20 cellular contexts compared by ENCODE assay signal in genomic region chr4:38326499-38326898, GRCh38.
"Had no signal": no experiment of that assay in that cellular context is flagged by ENCODE, and none has a peak within 500 bp of the region (broad histone marks: within the 10 kb centered on the region; RNA-seq: fewer than 3 reads in every experiment).

No MANE protein-coding gene starts in this region.

- H3K4me3 Mint-ChIP-seq: endodermal cell, memory B cell, naive B cell, neural progenitor cell, type B pancreatic cell had no signal

- ATAC-seq: left cardiac atrium, lower lobe of right lung had no signal

- H3K27ac Mint-ChIP-seq: endodermal cell, memory B cell, type B pancreatic cell had no signal

- H3K27me3 Mint-ChIP-seq: memory B cell, naive B cell, type B pancreatic cell had no signal

- DNase-seq: colonic mucosa; effector CD4-positive, alpha-beta T cell; endodermal cell; erythroblast; foreskin melanocyte; head of caudate nucleus; kidney; left cardiac atrium; left ventricle myocardium inferior; lower lobe of right lung; naive B cell; nucleus accumbens; ovary; small intestine; stimulated activated CD4-positive, alpha-beta T cell treated with anti-CD3 and anti-CD28 coated beads, Interleukin-12 subunit alpha, Interleukin-12 subunit beta, amount 100 ng/mL, for 4 hours; stomach; substantia nigra had no signal

- H3K36me3 Mint-ChIP-seq: memory B cell, neural progenitor cell had no signal
